Comparison of ENCODE assay signal across 8 cellular contexts in the genomic region with DNA sequence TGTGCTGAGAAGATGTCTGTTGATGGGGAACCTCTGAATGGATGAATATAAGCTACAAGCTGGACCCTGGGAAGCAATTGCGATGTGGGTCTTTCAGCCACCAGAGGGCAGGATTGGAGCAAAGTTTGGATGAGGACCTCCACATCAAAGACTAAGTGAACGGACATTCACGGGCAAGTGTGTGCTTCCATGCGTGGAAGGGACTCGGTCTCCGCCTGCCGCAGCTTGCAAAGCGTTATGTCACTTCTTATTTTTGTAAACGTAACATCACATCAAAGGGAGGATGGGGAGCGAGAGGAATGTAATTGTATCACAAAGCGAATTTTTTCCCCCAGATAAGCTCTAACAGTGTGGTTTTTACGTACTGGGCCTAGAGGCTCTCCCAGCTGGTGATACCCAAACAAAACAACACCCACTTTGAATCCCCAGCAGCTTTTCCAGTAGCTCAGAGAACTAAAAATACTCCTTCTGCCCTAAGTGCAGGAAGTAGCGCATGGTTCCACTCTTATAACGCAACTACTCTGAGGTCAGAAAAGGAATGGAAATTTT.
DNase-seq lines count a peak whose midpoint lies in the region; TF ChIP-seq lines count a peak whose summit lies in the region.

No MANE protein-coding gene starts in this region.

- peak overlapping the region in 1 of 2 donors; percentile 14 for H3K27ac ChIP-seq in esophagus (ENCODE audit: low read depth in 2 of 2, low read length in 1 of 2)

- H3K36me3 ChIP-seq in esophagus (ENCODE audit: control insufficient read depth in 2 of 2, insufficient read depth in 2 of 2, low read length in 1 of 2) (peaks cover 3 to 17% of the 10 kb centered on the region in 2 donors), mucosa of stomach (ENCODE audit: control insufficient read depth, insufficient read depth, low read length) (no peaks in the 10 kb centered on the region)

- peak overlapping the region; percentile 29 to 49 for H3K4me3 ChIP-seq in esophagus (ENCODE audit: low read depth in 1 of 2, low read length in 2 of 2)
- peak overlapping the region; percentile 52 for H3K4me3 ChIP-seq in mucosa of stomach (ENCODE audit: low read length)

- TF ChIP-seq CTCF in GM20000 (IDR thresholded peaks at IDR 0.05; ENCODE audit: extremely low read depth, missing control alignments) = peak; percentile 61

- H3K9me3 ChIP-seq in esophagus (ENCODE audit: control insufficient read depth in 2 of 2, insufficient read depth in 1 of 2, low read depth in 1 of 2, low read length in 1 of 2) (no peaks in the 10 kb centered on the region), mucosa of stomach (ENCODE audit: control insufficient read depth, low read length) (no peaks in the 10 kb centered on the region)

- H3K4me1 ChIP-seq in esophagus (ENCODE audit: control insufficient read depth in 2 of 2, insufficient read depth in 2 of 2, low read length in 1 of 2) (peaks cover 2 to 21% of the 10 kb centered on the region in 2 donors), mucosa of stomach (ENCODE audit: control insufficient read depth, insufficient read depth, low read length) (peaks cover 9% of the 10 kb centered on the region)

- 2 to 4% methylated on average over 14 of the region's 14 CpGs for whole genome bisulfite sequencing in esophagus, 2 donors

- no peaks in the 10 kb centered on the region for H3K27me3 ChIP-seq in esophagus (ENCODE audit: control insufficient read depth in 1 of 2, insufficient read depth in 2 of 2, low read length in 2 of 2)
- no peaks in the 10 kb centered on the region for H3K27me3 ChIP-seq in mucosa of stomach (ENCODE audit: control insufficient read depth, insufficient read depth, low read length)

- peak overlapping the region; percentile 45 for H3K9ac ChIP-seq in mucosa of stomach (ENCODE audit: low read length)

- DNase-seq in COR-L47 (lab: John Stamatoyannopoulos, UW) (peak; percentile 74), GM20000 (ENCODE audit: low spot score) (peak; percentile 88), HS-27A (ENCODE audit: low read depth) (peak; percentile 53), NOMO-1 treated with DMSO at 0.1 percent for 48 hours (lab: John Stamatoyannopoulos, UW; ENCODE audit: unreplicated experiment) (peak; percentile 74), activated T-cell treated with anti-CD3 and anti-CD28 coated beads for 24 hours (ENCODE audit: low read depth) (peak; percentile 60)
- peak; percentile 36 to 50 for DNase-seq in stimulated activated CD8-positive, alpha-beta memory T cell treated with anti-CD3 and anti-CD28 coated beads, Interleukin-4, amount 100 ng/mL, for 4 hours (ENCODE audit: low read depth in 2 of 2, low spot score in 1 of 2)
